Comparison of ENCODE assay signal across 9 cellular contexts in genomic region chr1:149917590-149918144, GRCh38. TPM values are rescaled to one million over a fixed set of nuclear protein-coding genes. Genes with fewer than 3 reads are reported as not detected.
DNase-seq lines count a peak whose midpoint lies in the region; ATAC-seq and TF ChIP-seq lines count a peak whose summit lies in the region.
"Had no signal": no experiment of that assay in that cellular context is flagged by ENCODE, and none has a peak within 500 bp of the region (broad histone marks: within the 10 kb centered on the region; RNA-seq: fewer than 3 reads in every experiment).

TSS of gene SV2A (minus strand) at chr1:149917844. CDS start at chr1:149913840, 4,004 bp downstream.

- H3K36me3 ChIP-seq in esophagus muscularis mucosa (peaks cover 4 to 26% (median 9%) of the 10 kb centered on the region in 4 donors), suprapubic skin (peaks cover 4% of the 10 kb centered on the region)

- ATAC-seq in naive B cell (ENCODE audit: low read depth in 2 of 2): peak in 1 of 2 donors; percentile 18
- no peak for ATAC-seq in HG02571 (IDR thresholded peaks at IDR 0.05; ENCODE audit: unreplicated experiment)

- H3K4me3 ChIP-seq in esophagus muscularis mucosa (peak within 1 kb of the TSS; percentile 60 to 83 (median 64)), suprapubic skin (peak within 1 kb of the TSS; percentile 45)

- H3K27ac ChIP-seq in esophagus muscularis mucosa (replicated peaks in 1 of 4): peak within 1 kb of the TSS; percentile 33 to 55 (median 52)
- H3K27ac ChIP-seq in suprapubic skin: no peak within 1 kb of the TSS

- H3K9me3 ChIP-seq in esophagus muscularis mucosa (no peaks in the 10 kb centered on the region), suprapubic skin (no peaks in the 10 kb centered on the region)

- TF ChIP-seq CTCF in GM10266 (IDR thresholded peaks at IDR 0.05; ENCODE audit: control insufficient read depth, insufficient read depth, low read depth, missing control alignments): no peak
- no peak for TF ChIP-seq CTCF in esophagus muscularis mucosa (IDR thresholded peaks at IDR 0.05)
- TF ChIP-seq CTCF in suprapubic skin (IDR thresholded peaks at IDR 0.05): no peak

- peaks cover 24 to 29% (median 26%) of the 10 kb centered on the region in 3 donors for H3K4me1 Mint-ChIP-seq in naive B cell

- WGBS in esophagus muscularis mucosa: 0% methylated on average over 8 of the region's 24 CpGs
- 1% methylated on average over 24 of the region's 24 CpGs for WGBS in suprapubic skin

- TF ChIP-seq POLR2A in esophagus muscularis mucosa (IDR thresholded peaks at IDR 0.05; ENCODE audit: low read depth): no peak
- no peak for TF ChIP-seq POLR2A in suprapubic skin (IDR thresholded peaks at IDR 0.05)

- peaks cover 25 to 37% (median 31%) of the 10 kb centered on the region in 3 donors for H3K27me3 Mint-ChIP-seq in naive B cell

- H3K27ac Mint-ChIP-seq in naive B cell: peak within 1 kb of the TSS in 3 of 6 donors; percentile 7 to 34 (median 15)
- H3K27ac Mint-ChIP-seq: dendritic cell treated with granulocyte-macrophage colony-stimulating factor and Interleukin-4, amounts not matched to agents 40 ng/mL and 50 ng/mL, for 4 days had no signal

- H3K4me1 ChIP-seq in esophagus muscularis mucosa: peaks cover 9 to 32% (median 29%) of the 10 kb centered on the region in 4 donors
- H3K4me1 ChIP-seq in suprapubic skin: peaks cover 4% of the 10 kb centered on the region

- DNase-seq in GM10266 (ENCODE audit: extremely low spot score) (peak; percentile 58), NCI-H2227 (lab: John Stamatoyannopoulos, UW; ENCODE audit: unreplicated experiment) (peak; percentile 80), activated T-cell treated with anti-CD3 and anti-CD28 coated beads for 1 hour (ENCODE audit: low read depth) (peak; percentile 28), esophagus muscularis mucosa (ENCODE audit: extremely low spot score) (no peak), naive B cell (no peak), suprapubic skin (ENCODE audit: low spot score in 2 of 2) (no peak), OCI-M1 (lab: John Stamatoyannopoulos, UW) (no peak)

- intact Hi-C loops in esophagus muscularis mucosa (cut with DNase I): no loop called here

- H3K4me3 Mint-ChIP-seq in naive B cell: peak within 1 kb of the TSS; percentile 39 to 87 (median 72)
- H3K4me3 Mint-ChIP-seq: dendritic cell treated with granulocyte-macrophage colony-stimulating factor and Interleukin-4, amounts not matched to agents 40 ng/mL and 50 ng/mL, for 4 days had no signal

- peaks cover 0 to 8% (median 0%) of the 10 kb centered on the region in 4 donors for H3K27me3 ChIP-seq in esophagus muscularis mucosa
- H3K27me3 ChIP-seq in suprapubic skin: peaks cover 9% of the 10 kb centered on the region

- peaks cover 0 to 2% (median 0%) of the 10 kb centered on the region in 7 donors for H3K9me3 Mint-ChIP-seq in naive B cell
- H3K9me3 Mint-ChIP-seq: dendritic cell treated with granulocyte-macrophage colony-stimulating factor and Interleukin-4, amounts not matched to agents 40 ng/mL and 50 ng/mL, for 4 days had no signal

- H3K36me3 Mint-ChIP-seq in naive B cell: peaks cover 0 to 5% of the 10 kb centered on the region in 2 donors

- no peak for TF ChIP-seq EP300 in esophagus muscularis mucosa (IDR thresholded peaks at IDR 0.05)
- TF ChIP-seq EP300 in suprapubic skin (IDR thresholded peaks at IDR 0.05): no peak

RNA-seq across cellular contexts. Expression of gene SV2A, which starts in this region (rescaled TPM):
- total RNA-seq in esophagus muscularis mucosa (1 to 10 TPM; 3.3 to 8.6 (median 5.5) TPM), suprapubic skin (1 to 10 TPM in 1 of 4 donors, under 1 TPM in 3; 0.48 to 1.3 (median 0.65) TPM)
- not detected for polyA plus RNA-seq in naive B cell (ENCODE audit: low read depth in 6 of 6)

Comparison
In these comparisons a context has a peak if more than half of its experiments do, and no peak if none do; other contexts are left out.
1. DNase-seq: peak in GM10266 (single experiment), NCI-H2227 (single experiment) and activated T-cell treated with anti-CD3 and anti-CD28 coated beads for 1 hour (single experiment); none in esophagus muscularis mucosa (single experiment), naive B cell (single experiment), suprapubic skin (0 of 2) and OCI-M1 (single experiment).